ENCODE assay signal across 23 cellular contexts in genomic region chr6:36207155-36207554, GRCh38.
"Had no signal": no experiment of that assay in that cellular context is flagged by ENCODE, and none has a peak within 500 bp of the region (broad histone marks: within the 10 kb centered on the region; RNA-seq: fewer than 3 reads in every experiment).

No MANE protein-coding gene starts in this region.

- ATAC-seq: HepG2, K562 had no signal

- H3K9me3 ChIP-seq: SJSA1 had no signal

- H3K27me3 Mint-ChIP-seq: IgD-negative memory B cell had no signal

- H3K4me3 ChIP-seq: K562, SJSA1, SK-N-MC had no signal

- H3K4me3 Mint-ChIP-seq: IgD-negative memory B cell had no signal

- H3K9me3 Mint-ChIP-seq: IgD-negative memory B cell had no signal

- DNase-seq: Kasumi-1, MM.1S, NCI-H1092 treated with DMSO at 0.1 percent for 48 hours, NCI-H1436, NCI-H187, NCI-H2029, NCI-H2081 treated with DMSO at 0.1 percent for 48 hours, NCI-H2171, NCI-H226, NCI-H446, NCI-H510A, NCI-H524 treated with DMSO at 0.1 percent for 48 hours, NCI-H69, NCI-H774, Right ventricle myocardium superior, RPMI8226, SIG-M5 had no signal

- H3K27ac Mint-ChIP-seq: IgD-negative memory B cell had no signal

- H3K27ac ChIP-seq: KMS-11, SJSA1, SK-N-MC had no signal

- H3K4me1 ChIP-seq: SJSA1 had no signal

- H3K27me3 ChIP-seq: SJSA1 had no signal
